In genomic region chr19:39381910-39382611, GRCh38 we compare ENCODE assay signal across 1 cellular context.
TF ChIP-seq lines count a peak whose summit lies in the region.

No MANE protein-coding gene starts in this region.

TF ChIP-seq in K562, 482 proteins besides CTCF, POLR2A, EP300 and RAD21 (continued from another document and continues in another):
- no peak for TF ChIP-seq ZNF57 (CRISPR knock-in tag; IDR thresholded peaks at IDR 0.05)
- TF ChIP-seq IRF1 (CRISPR knock-in tag; IDR thresholded peaks at IDR 0.05; ENCODE audit: borderline replicate concordance): no peak
- no peak for TF ChIP-seq ILK (tag; IDR thresholded peaks at IDR 0.05; ENCODE audit: borderline replicate concordance, low read depth)
- TF ChIP-seq SP2 (IDR thresholded peaks at IDR 0.05; ENCODE audit: extremely low read depth, low read depth, low read length, poor library complexity, severe bottlenecking): no peak
- no peak for TF ChIP-seq POLR2AphosphoS2 (IDR thresholded peaks at IDR 0.05; ENCODE audit: low read length)
- 0 out of 2 replicates have a peak, but pooled peaks have one; percentile 38 for TF ChIP-seq ZNF584 (CRISPR knock-in tag; IDR thresholded peaks at IDR 0.05; ENCODE audit: low read depth)
- TF ChIP-seq HSF4 (CRISPR knock-in tag; IDR thresholded peaks at IDR 0.05; ENCODE audit: borderline replicate concordance): no peak
- TF ChIP-seq TRIM25 (IDR thresholded peaks at IDR 0.05; ENCODE audit: borderline replicate concordance): no peak
- TF ChIP-seq CREB5 (CRISPR knock-in tag; IDR thresholded peaks at IDR 0.05): no peak
- TF ChIP-seq FOXA3 (CRISPR knock-in tag; conservative IDR thresholded peaks at IDR 0.05 in 1 of 2, IDR thresholded peaks at IDR 0.05 in 1 of 2): no peak
- TF ChIP-seq AFF4 (CRISPR knock-in tag; IDR thresholded peaks at IDR 0.05): no peak
- TF ChIP-seq SREBF1 (IDR thresholded peaks at IDR 0.05; ENCODE audit: borderline replicate concordance, low read depth, low read length): no peak
- no peak; the same call in 1 of the 2 replicates for TF ChIP-seq CC2D1A (IDR thresholded peaks at IDR 0.05)
- TF ChIP-seq MBD2 (IDR thresholded peaks at IDR 0.05; ENCODE audit: borderline replicate concordance, low read depth): peak; percentile 58; the same call in 1 of the 2 replicates
- no peak for TF ChIP-seq KHSRP (IDR thresholded peaks at IDR 0.05)
- TF ChIP-seq POLR3G (IDR thresholded peaks at IDR 0.05; ENCODE audit: extremely low read depth, insufficient read length, insufficient replicate concordance): no peak
- TF ChIP-seq ZNF384 (IDR thresholded peaks at IDR 0.05; ENCODE audit: low read depth, low read length): no peak
- TF ChIP-seq ZNF263 (CRISPR knock-in tag; IDR thresholded peaks at IDR 0.05; ENCODE audit: borderline replicate concordance): peak; percentile 36; the same call in 1 of the 2 replicates
- no peak for TF ChIP-seq BCLAF1 (IDR thresholded peaks at IDR 0.05; ENCODE audit: borderline replicate concordance in 1 of 2, control insufficient read depth in 1 of 2, low read depth in 2 of 2, low read length in 1 of 2)
- no peak for TF ChIP-seq KDM2B (CRISPR knock-in tag; IDR thresholded peaks at IDR 0.05)
- no peak for TF ChIP-seq HCFC1 (IDR thresholded peaks at IDR 0.05; ENCODE audit: low read depth, low read length)
- no peak for TF ChIP-seq U2AF1 (optimal IDR thresholded peaks at IDR 0.05; ENCODE audit: low read depth, low read length)
- no peak for TF ChIP-seq TGIF2 (CRISPR knock-in tag; IDR thresholded peaks at IDR 0.05)
- no peak for TF ChIP-seq HIVEP1 (CRISPR knock-in tag; IDR thresholded peaks at IDR 0.05)
- TF ChIP-seq SETDB1 (IDR thresholded peaks at IDR 0.05; ENCODE audit: low read length): no peak
- TF ChIP-seq FUS (optimal IDR thresholded peaks at IDR 0.05; ENCODE audit: low read depth, low read length): no peak
- no peak for TF ChIP-seq SMARCA5 (IDR thresholded peaks at IDR 0.05)
- TF ChIP-seq ZNF717 (CRISPR knock-in tag; IDR thresholded peaks at IDR 0.05): no peak
- TF ChIP-seq ZNF785 (CRISPR knock-in tag; IDR thresholded peaks at IDR 0.05): no peak
- no peak for TF ChIP-seq JUN (IDR thresholded peaks at IDR 0.05; ENCODE audit: borderline replicate concordance, low read depth, low read length)
- no peak for TF ChIP-seq JUN (CRISPR knock-in tag; IDR thresholded peaks at IDR 0.05; ENCODE audit: borderline replicate concordance)
- no peak for TF ChIP-seq MTF1 (CRISPR knock-in tag; IDR thresholded peaks at IDR 0.05; ENCODE audit: borderline replicate concordance)
- no peak for TF ChIP-seq CBX5 (IDR thresholded peaks at IDR 0.05; ENCODE audit: borderline replicate concordance, low read depth)
- TF ChIP-seq ZKSCAN1 (IDR thresholded peaks at IDR 0.05; ENCODE audit: low read depth, low read length): peak; percentile 94
- TF ChIP-seq REST (CRISPR knock-in tag; IDR thresholded peaks at IDR 0.05; ENCODE audit: low read depth): no peak
- TF ChIP-seq RREB1 (CRISPR knock-in tag; IDR thresholded peaks at IDR 0.05): no peak
- TF ChIP-seq NR2C1 (IDR thresholded peaks at IDR 0.05): no peak
- TF ChIP-seq NR2C1 (tag; IDR thresholded peaks at IDR 0.05): no peak
- no peak; the same call in 1 of the 2 replicates for TF ChIP-seq GATAD2B (IDR thresholded peaks at IDR 0.05; ENCODE audit: borderline replicate concordance)
- peak; percentile 90 for TF ChIP-seq SMARCA4 (IDR thresholded peaks at IDR 0.05)
- TF ChIP-seq RFX7 (CRISPR knock-in tag; IDR thresholded peaks at IDR 0.05): no peak
- TF ChIP-seq ARHGAP35 (IDR thresholded peaks at IDR 0.05; ENCODE audit: partially characterized antibody): no peak
- TF ChIP-seq SNIP1 (IDR thresholded peaks at IDR 0.05; ENCODE audit: low read depth): no peak
- no peak for TF ChIP-seq SRSF7 (optimal IDR thresholded peaks at IDR 0.05; ENCODE audit: low read depth, low read length)
- TF ChIP-seq TCF3 (CRISPR knock-in tag; IDR thresholded peaks at IDR 0.05): peak; percentile 97
- TF ChIP-seq NFE2 (IDR thresholded peaks at IDR 0.05; ENCODE audit: low read depth): peak; percentile 82
